ENCODE assay signal across 8 cellular contexts in the genomic region with DNA sequence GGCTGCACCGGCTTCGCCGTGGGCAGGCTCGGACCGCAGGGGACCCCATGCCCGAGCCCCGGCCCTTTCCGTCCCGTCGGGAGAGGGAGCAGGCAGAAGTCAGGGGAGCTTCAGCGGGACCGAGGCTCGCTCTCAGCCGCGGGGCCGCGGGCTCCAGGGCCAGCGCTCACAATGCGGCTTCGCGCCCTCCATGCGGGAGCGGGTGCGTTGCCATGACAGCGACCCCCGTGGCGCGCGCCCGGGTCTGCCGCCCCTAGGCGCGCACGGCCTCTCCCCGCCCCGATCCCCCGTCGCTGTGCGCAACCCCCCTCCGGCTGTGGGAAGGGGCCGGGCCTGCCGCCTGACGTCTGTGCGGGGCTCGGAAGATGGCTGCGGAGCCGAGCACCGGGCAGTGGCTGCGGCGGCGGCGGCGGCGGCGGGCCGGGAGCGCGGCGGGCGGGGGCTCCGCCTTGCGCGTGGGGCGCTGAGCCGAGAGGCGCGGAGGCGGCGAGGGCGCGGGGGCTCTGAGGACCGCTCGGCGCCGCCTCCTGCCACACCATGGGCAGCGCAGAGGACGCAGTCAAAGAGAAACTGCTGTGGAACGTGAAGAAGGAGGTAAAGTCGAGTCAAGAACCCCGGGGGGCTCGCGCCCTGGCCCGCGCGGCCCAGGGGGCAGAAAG. TPM values are rescaled to one million over a fixed set of nuclear protein-coding genes. Genes with fewer than 3 reads are reported as not detected.
DNase-seq lines count a peak whose midpoint lies in the region; ATAC-seq and TF ChIP-seq lines count a peak whose summit lies in the region.

A gene with protein sequence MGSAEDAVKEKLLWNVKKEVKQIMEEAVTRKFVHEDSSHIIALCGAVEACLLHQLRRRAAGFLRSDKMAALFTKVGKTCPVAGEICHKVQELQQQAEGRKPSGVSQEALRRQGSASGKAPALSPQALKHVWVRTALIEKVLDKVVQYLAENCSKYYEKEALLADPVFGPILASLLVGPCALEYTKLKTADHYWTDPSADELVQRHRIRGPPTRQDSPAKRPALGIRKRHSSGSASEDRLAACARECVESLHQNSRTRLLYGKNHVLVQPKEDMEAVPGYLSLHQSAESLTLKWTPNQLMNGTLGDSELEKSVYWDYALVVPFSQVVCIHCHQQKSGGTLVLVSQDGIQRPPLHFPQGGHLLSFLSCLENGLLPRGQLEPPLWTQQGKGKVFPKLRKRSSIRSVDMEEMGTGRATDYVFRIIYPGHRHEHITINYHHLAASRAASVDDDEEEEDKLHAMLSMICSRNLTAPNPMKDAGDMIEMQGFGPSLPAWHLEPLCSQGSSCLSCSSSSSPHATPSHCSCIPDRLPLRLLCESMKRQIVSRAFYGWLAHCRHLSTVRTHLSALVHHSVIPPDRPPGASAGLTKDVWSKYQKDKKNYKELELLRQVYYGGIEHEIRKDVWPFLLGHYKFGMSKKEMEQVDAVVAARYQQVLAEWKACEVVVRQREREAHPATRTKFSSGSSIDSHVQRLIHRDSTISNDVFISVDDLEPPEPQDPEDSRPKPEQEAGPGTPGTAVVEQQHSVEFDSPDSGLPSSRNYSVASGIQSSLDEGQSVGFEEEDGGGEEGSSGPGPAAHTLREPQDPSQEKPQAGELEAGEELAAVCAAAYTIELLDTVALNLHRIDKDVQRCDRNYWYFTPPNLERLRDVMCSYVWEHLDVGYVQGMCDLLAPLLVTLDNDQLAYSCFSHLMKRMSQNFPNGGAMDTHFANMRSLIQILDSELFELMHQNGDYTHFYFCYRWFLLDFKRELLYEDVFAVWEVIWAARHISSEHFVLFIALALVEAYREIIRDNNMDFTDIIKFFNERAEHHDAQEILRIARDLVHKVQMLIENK (plus strand): TSS at position 350 of the 659 bp plus-strand sequence. CDS start 188 bp downstream, at position 538.

- no TSS peak for BruUV-seq in A673 (replicated peaks; lab: Mats Ljungman, UMichigan)

- H3K9ac ChIP-seq in iPS-18a (ENCODE audit: low read length) (peak within 1 kb of the TSS; percentile 93), skeletal muscle satellite cell (ENCODE audit: low read depth, low read length) (peak within 1 kb of the TSS; percentile 95)

- in situ Hi-C loops in GM18951 (cut with MboI; ENCODE audit: low sequenced_read_pairs, unreplicated experiment): no loop called here
- in situ Hi-C loops in brain microvascular endothelial cell (cut with HindIII; ENCODE audit: low pct_ligation_motif_present, low sequenced_read_pairs): no loop called here

- H3K4me3 ChIP-seq in A673 (ENCODE audit: low read depth, low read length, poor library complexity, severe bottlenecking) (peak within 1 kb of the TSS; percentile 92), brain microvascular endothelial cell (ENCODE audit: low read depth, low read length) (peak within 1 kb of the TSS; percentile 94), iPS-18a (ENCODE audit: low read length) (peak within 1 kb of the TSS; percentile 93), skeletal muscle satellite cell (ENCODE audit: low read length) (peak within 1 kb of the TSS; percentile 93)

- DNase-seq in A673 (ENCODE audit: low spot score) (peak; percentile 86), NAMALWA (ENCODE audit: low spot score) (peak; percentile 59), brain microvascular endothelial cell (no peak)

- H3K9me3 ChIP-seq in A673 (ENCODE audit: low read depth, low read length, poor library complexity, severe bottlenecking): no peaks in the 10 kb centered on the region
- H3K9me3 ChIP-seq in iPS-18a (ENCODE audit: control insufficient read depth, low read depth, low read length): no peaks in the 10 kb centered on the region
- H3K9me3 ChIP-seq in skeletal muscle satellite cell (replicated peaks; ENCODE audit: low read length): no peaks in the 10 kb centered on the region

- H3K4me2 ChIP-seq in skeletal muscle satellite cell (ENCODE audit: low read length): peak within 1 kb of the TSS; percentile 90

- H3K27ac ChIP-seq in A673 (ENCODE audit: low read depth, low read length, poor library complexity, severe bottlenecking) (peak within 1 kb of the TSS; percentile 79), VCaP (peak within 1 kb of the TSS; percentile 98), brain microvascular endothelial cell (peak within 1 kb of the TSS; percentile 61), iPS-18a (ENCODE audit: low read length) (no peak within 1 kb of the TSS)

- TF ChIP-seq CTCF in A673 (conservative IDR thresholded peaks at IDR 0.05; ENCODE audit: low read depth, low read length): no peak
- no peak for TF ChIP-seq CTCF in VCaP (conservative IDR thresholded peaks at IDR 0.05)
- TF ChIP-seq CTCF in brain microvascular endothelial cell (IDR thresholded peaks at IDR 0.05; ENCODE audit: low read depth, low read length, missing control alignments): no peak

- peaks cover 21% of the 10 kb centered on the region for H3K4me1 ChIP-seq in A673 (ENCODE audit: insufficient read depth, low read length, poor library complexity, severe bottlenecking)
- H3K4me1 ChIP-seq in iPS-18a (ENCODE audit: control insufficient read depth, low read depth, low read length): peaks cover 18% of the 10 kb centered on the region
- peaks cover 21% of the 10 kb centered on the region for H3K4me1 ChIP-seq in skeletal muscle satellite cell (ENCODE audit: control insufficient read depth, insufficient read depth, low read length)

- H3K36me3 ChIP-seq in A673 (ENCODE audit: insufficient read depth, low read length, poor library complexity, severe bottlenecking) (peaks cover 31% of the 10 kb centered on the region), brain microvascular endothelial cell (replicated peaks) (peaks cover 26% of the 10 kb centered on the region), iPS-18a (ENCODE audit: control insufficient read depth, low read depth, low read length) (peaks cover 32% of the 10 kb centered on the region), skeletal muscle satellite cell (ENCODE audit: insufficient read depth, low read length) (peaks cover 28% of the 10 kb centered on the region)

- H3K27me3 ChIP-seq in A673 (replicated peaks; ENCODE audit: insufficient read depth, low read depth, low read length, poor library complexity) (no peaks in the 10 kb centered on the region), brain microvascular endothelial cell (replicated peaks) (no peaks in the 10 kb centered on the region), iPS-18a (ENCODE audit: control insufficient read depth, insufficient read depth, low read length) (no peaks in the 10 kb centered on the region), skeletal muscle satellite cell (ENCODE audit: control insufficient read depth, insufficient read depth, low read length) (no peaks in the 10 kb centered on the region)

- TF ChIP-seq POLR2A in GM18951 (IDR thresholded peaks at IDR 0.05; ENCODE audit: extremely low read depth, insufficient read depth, insufficient read length): peak; percentile 39

- intact Hi-C loops in A673 (cut with micrococcal nuclease; ENCODE audit: unreplicated experiment): no loop called here

- ATAC-seq in HG02973 (IDR thresholded peaks at IDR 0.05; ENCODE audit: unreplicated experiment): no peak

- POLR2A ChIA-PET in A673 (lab: Charles Lee; ENCODE audit: low non-redundant PET): interaction anchor here (0.6 kb wide), 1 partner anchor 486 kb away, joined by 4 read pairs; no protein-coding TSS in a partner anchor

- CTCF ChIA-PET in A673 (lab: Charles Lee): interaction anchor here (0.9 kb wide), 1 partner anchor 16 kb away, joined by 3 read pairs; no protein-coding TSS in a partner anchor

RNA-seq across cellular contexts. Expression of the gene that starts here (rescaled TPM):
- 81.2 and 95.0 TPM in 2 replicates for total RNA-seq in A673 (2021)
- 17.5 and 19.2 TPM in 2 replicates for total RNA-seq in skeletal muscle satellite cell (2012; rRNA removed)
